In the genomic region with DNA sequence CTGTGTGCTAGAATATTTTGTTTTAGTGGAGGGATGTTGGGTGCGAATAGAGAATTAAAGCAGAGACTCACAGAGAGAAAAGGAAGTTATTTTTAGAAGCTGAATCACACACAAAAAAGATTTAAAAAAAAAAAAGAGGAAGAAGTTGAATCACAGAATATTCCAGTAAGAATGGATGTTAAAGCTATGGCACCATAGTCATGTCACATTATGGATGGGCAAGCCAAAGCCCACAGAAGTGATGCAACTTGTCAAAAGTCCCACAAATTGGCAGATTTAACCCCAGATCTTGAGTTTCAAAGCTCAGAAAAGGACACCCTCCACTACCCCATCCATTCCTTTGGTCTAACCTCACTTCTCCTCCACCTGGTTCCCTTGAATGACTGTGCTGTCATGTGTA, we compare ENCODE assay signal across 20 cellular contexts.
DNase-seq lines count a peak whose midpoint lies in the region; TF ChIP-seq lines count a peak whose summit lies in the region.
"Had no signal": no experiment of that assay in that cellular context is flagged by ENCODE, and none has a peak within 500 bp of the region (broad histone marks: within the 10 kb centered on the region; RNA-seq: fewer than 3 reads in every experiment).

No MANE protein-coding gene starts in this region.

- TF ChIP-seq POLR2A in esophagus muscularis mucosa (IDR thresholded peaks at IDR 0.05; ENCODE audit: low read depth): no peak

- intact Hi-C loops in esophagus muscularis mucosa (cut with DNase I): no loop called here
- intact Hi-C loops in activated T-helper 2 cell treated with anti-CD3 and anti-CD28 coated beads, Interferon-gamma antibody, Interleukin-2, Interleukin-4, amounts not matched to agents 10 μg/mL and 5 μg/mL and 100 μg/mL, durations not matched to agents 14 hours and 24 hours and 36 hours (cut with micrococcal nuclease): no loop called here

- no peak overlapping the region for H2AFZ ChIP-seq in GM23248
- H2AFZ ChIP-seq in smooth muscle cell (ENCODE audit: low read depth): no peak overlapping the region

- no peaks in the 10 kb centered on the region for H4K20me1 ChIP-seq in GM23248 (ENCODE audit: insufficient read depth)
- no peaks in the 10 kb centered on the region for H4K20me1 ChIP-seq in smooth muscle cell (ENCODE audit: low read depth)

- DNase-seq in GM23248 (peak; percentile 71), NOMO-1 (lab: John Stamatoyannopoulos, UW; ENCODE audit: unreplicated experiment in 2 of 2) (peak; percentile 71 to 83), esophagus muscularis mucosa (ENCODE audit: extremely low spot score) (peak; percentile 34), smooth muscle cell (lab: John Stamatoyannopoulos, UW; ENCODE audit: unreplicated experiment) (no peak), hypothalamus (lab: John Stamatoyannopoulos, UW) (no peak), foreskin fibroblast (no peak)
- no peak for DNase-seq in activated T-helper 2 cell treated with anti-CD3 and anti-CD28 coated beads, Interferon-gamma antibody, Interleukin-2, Interleukin-4, amounts not matched to agents 10 μg/mL and 5 μg/mL and 100 μg/mL, durations not matched to agents 14 hours and 24 hours and 36 hours (ENCODE audit: low spot score)
- DNase-seq: activated CD4-positive, alpha-beta T cell treated with anti-CD3 and anti-CD28 coated beads for 4 hours; activated naive CD4-positive, alpha-beta T cell treated with anti-CD3 and anti-CD28 coated beads for 36 hours; activated T-cell treated with anti-CD3 and anti-CD28 coated beads, Interleukin-2, amount 50 U/mL, for 48 hours; caudate nucleus; DMS79 treated with DMSO at 0.1 percent for 48 hours; islet precursor cell; MG63; NCI-H2171; NCI-H526; stimulated activated CD4-positive, alpha-beta T cell treated with anti-CD3 and anti-CD28 coated beads, Interleukin-2, amount 100 ng/mL, for 48 hours; stimulated activated naive CD4-positive, alpha-beta T cell; tibial artery had no signal

- H3K9me3 ChIP-seq in GM23248 (ENCODE audit: low read depth) (no peaks in the 10 kb centered on the region), esophagus muscularis mucosa (no peaks in the 10 kb centered on the region), smooth muscle cell (replicated peaks; ENCODE audit: low read depth) (no peaks in the 10 kb centered on the region)
- H3K9me3 ChIP-seq: MG63, tibial artery had no signal

- TF ChIP-seq EP300 in esophagus muscularis mucosa (IDR thresholded peaks at IDR 0.05): no peak

- in situ Hi-C loops in GM23248 (cut with MboI): no loop called here

- no peaks in the 10 kb centered on the region for H3K9me2 ChIP-seq in GM23248 (ENCODE audit: insufficient read depth)

- H3K4me1 ChIP-seq in GM23248 (ENCODE audit: insufficient read depth): peaks cover 41% of the 10 kb centered on the region
- H3K4me1 ChIP-seq in esophagus muscularis mucosa: peaks cover 0 to 32% (median 18%) of the 10 kb centered on the region in 4 donors
- H3K4me1 ChIP-seq in smooth muscle cell (ENCODE audit: low read depth): peaks cover 17% of the 10 kb centered on the region

- H3K4me3 ChIP-seq in GM23248 (no peak overlapping the region), esophagus muscularis mucosa (no peak overlapping the region), smooth muscle cell (no peak overlapping the region), foreskin fibroblast (ENCODE audit: low read depth in 1 of 2, low read length in 2 of 2) (no peak overlapping the region)
- H3K4me3 ChIP-seq: lung, MG63, tibial artery had no signal

- no peak overlapping the region for H3K27ac Mint-ChIP-seq in activated T-helper 2 cell treated with anti-CD3 and anti-CD28 coated beads, Interferon-gamma antibody, Interleukin-2, Interleukin-4, amounts not matched to agents 10 μg/mL and 5 μg/mL and 100 μg/mL, durations not matched to agents 14 hours and 24 hours and 36 hours
- H3K27ac Mint-ChIP-seq: activated naive CD4-positive, alpha-beta T cell treated with anti-CD3 and anti-CD28 coated beads for 36 hours had no signal

- H3K9me3 Mint-ChIP-seq in activated T-helper 2 cell treated with anti-CD3 and anti-CD28 coated beads, Interferon-gamma antibody, Interleukin-2, Interleukin-4, amounts not matched to agents 10 μg/mL and 5 μg/mL and 100 μg/mL, durations not matched to agents 14 hours and 24 hours and 36 hours: no peaks in the 10 kb centered on the region
- H3K9me3 Mint-ChIP-seq: activated naive CD4-positive, alpha-beta T cell treated with anti-CD3 and anti-CD28 coated beads for 36 hours had no signal

- H3K27me3 Mint-ChIP-seq in activated T-helper 2 cell treated with anti-CD3 and anti-CD28 coated beads, Interferon-gamma antibody, Interleukin-2, Interleukin-4, amounts not matched to agents 10 μg/mL and 5 μg/mL and 100 μg/mL, durations not matched to agents 14 hours and 24 hours and 36 hours (ENCODE audit: low read depth): no peaks in the 10 kb centered on the region

- H3F3A ChIP-seq in GM23248 (ENCODE audit: insufficient read depth): peaks cover 76% of the 10 kb centered on the region
- H3F3A ChIP-seq in smooth muscle cell (ENCODE audit: low read depth): peaks cover 7% of the 10 kb centered on the region

- TF ChIP-seq CTCF in esophagus muscularis mucosa (IDR thresholded peaks at IDR 0.05) (no peak), smooth muscle cell (IDR thresholded peaks at IDR 0.05; ENCODE audit: borderline replicate concordance, insufficient read depth, poor library complexity, severe bottlenecking) (no peak), foreskin fibroblast (IDR thresholded peaks at IDR 0.05; ENCODE audit: low read depth, low read length) (no peak)

- H3K27ac ChIP-seq in GM23248 (peak overlapping the region; percentile 72), esophagus muscularis mucosa (replicated peaks in 1 of 4) (peak overlapping the region in 3 of 4 donors; percentile 16 to 23 (median 23)), smooth muscle cell (ENCODE audit: low read depth) (peak overlapping the region; percentile 29)

- peaks cover 23% of the 10 kb centered on the region for H3K36me3 Mint-ChIP-seq in activated T-helper 2 cell treated with anti-CD3 and anti-CD28 coated beads, Interferon-gamma antibody, Interleukin-2, Interleukin-4, amounts not matched to agents 10 μg/mL and 5 μg/mL and 100 μg/mL, durations not matched to agents 14 hours and 24 hours and 36 hours (ENCODE audit: low read depth)

- H3K27me3 ChIP-seq in GM23248 (replicated peaks; ENCODE audit: insufficient read depth): no peaks in the 10 kb centered on the region
- no peaks in the 10 kb centered on the region for H3K27me3 ChIP-seq in esophagus muscularis mucosa
- no peaks in the 10 kb centered on the region for H3K27me3 ChIP-seq in smooth muscle cell (ENCODE audit: low read depth)
- H3K27me3 ChIP-seq: MG63, tibial artery had no signal

- H3K4me1 Mint-ChIP-seq in activated T-helper 2 cell treated with anti-CD3 and anti-CD28 coated beads, Interferon-gamma antibody, Interleukin-2, Interleukin-4, amounts not matched to agents 10 μg/mL and 5 μg/mL and 100 μg/mL, durations not matched to agents 14 hours and 24 hours and 36 hours (ENCODE audit: low read depth): peaks cover 27% of the 10 kb centered on the region

- WGBS in GM23248 (ENCODE audit: low coverage in 1 of 2, low lambda C conversion rate in 2 of 2, missing lambda C conversion rate in 2 of 2), 2 experiments: 63 to 71% methylated on average over 1 of the region's 1 CpG
- WGBS in esophagus muscularis mucosa: 43% methylated on average over 1 of the region's 1 CpG
- 22% methylated on average over 1 of the region's 1 CpG for WGBS in smooth muscle cell (ENCODE audit: low lambda C conversion rate)

- no peak overlapping the region; the same call in 1 of the 2 replicates for H3K9ac ChIP-seq in GM23248
- H3K9ac ChIP-seq in smooth muscle cell (ENCODE audit: low read depth): no peak overlapping the region

- peaks cover 29% of the 10 kb centered on the region for H3K79me2 ChIP-seq in GM23248 (ENCODE audit: insufficient read depth)
- no peaks in the 10 kb centered on the region for H3K79me2 ChIP-seq in smooth muscle cell (ENCODE audit: low read depth)

- peak overlapping the region; percentile 15 for H3K4me2 ChIP-seq in GM23248 (ENCODE audit: unreplicated experiment)
- peak overlapping the region; percentile 30 for H3K4me2 ChIP-seq in smooth muscle cell

- no peak overlapping the region for H3K4me3 Mint-ChIP-seq in activated T-helper 2 cell treated with anti-CD3 and anti-CD28 coated beads, Interferon-gamma antibody, Interleukin-2, Interleukin-4, amounts not matched to agents 10 μg/mL and 5 μg/mL and 100 μg/mL, durations not matched to agents 14 hours and 24 hours and 36 hours (ENCODE audit: low read depth)
- H3K4me3 Mint-ChIP-seq: activated naive CD4-positive, alpha-beta T cell treated with anti-CD3 and anti-CD28 coated beads for 36 hours had no signal

- peaks cover 70% of the 10 kb centered on the region for H3K36me3 ChIP-seq in GM23248 (ENCODE audit: low read depth)
- H3K36me3 ChIP-seq in esophagus muscularis mucosa: peaks cover under 1 to 57% (median 21%) of the 10 kb centered on the region in 4 donors
- no peaks in the 10 kb centered on the region for H3K36me3 ChIP-seq in smooth muscle cell (ENCODE audit: low read depth)

Comparison
In these comparisons a context has a peak if more than half of its experiments do, and no peak if none do; other contexts are left out.
1. DNase-seq: peak in GM23248 (single experiment), NOMO-1 (2 of 2) and esophagus muscularis mucosa (single experiment); none in smooth muscle cell (single experiment), activated T-helper 2 cell treated with anti-CD3 and anti-CD28 coated beads, Interferon-gamma antibody, Interleukin-2, Interleukin-4, amounts not matched to agents 10 μg/mL and 5 μg/mL and 100 μg/mL, durations not matched to agents 14 hours and 24 hours and 36 hours (single experiment), hypothalamus (0 of 51) and foreskin fibroblast (0 of 2).
2. Peak in every context shown above with its lines, with median percentiles within 50 percentile points of each other: H3K27ac ChIP-seq.